Comparison of ENCODE assay signal across 30 cellular contexts in genomic region chr3:12773030-12773723, GRCh38. TPM values are rescaled to one million over a fixed set of nuclear protein-coding genes. Genes with fewer than 3 reads are reported as not detected.
"Had no signal": no experiment of that assay in that cellular context is flagged by ENCODE, and none has a peak within 500 bp of the region (broad histone marks: within the 10 kb centered on the region; RNA-seq: fewer than 3 reads in every experiment).

No MANE protein-coding gene starts in this region.

- H3K4me3 ChIP-seq: esophagus squamous epithelium, heart right ventricle, left lung, lower lobe of right lung, mucosa of descending colon, right lobe of liver, stomach, thyroid gland, upper lobe of left lung had no signal

- H3K36me3 Mint-ChIP-seq: activated naive CD8-positive, alpha-beta T cell treated with anti-CD3 and anti-CD28 coated beads, Interleukin-2, amount 10 ng/mL, durations not matched to agents 7 days and 5 days had no signal

- DNase-seq: activated CD4-positive, alpha-beta T cell treated with anti-CD3 and anti-CD28 coated beads for 4 hours; activated CD4-positive, alpha-beta T cell treated with anti-CD3 and anti-CD28 coated beads, Interleukin-2, amount 50 U/mL, for 4 hours; activated effector memory CD4-positive, alpha-beta T cell treated with anti-CD3 and anti-CD28 coated beads, Interleukin-2, amount 50 U/mL, for 16 hours; activated naive CD4-positive, alpha-beta T cell treated with anti-CD3 and anti-CD28 coated beads for 36 hours; activated naive CD8-positive, alpha-beta T cell treated with anti-CD3 and anti-CD28 coated beads, Interleukin-2, amount 10 ng/mL, durations not matched to agents 7 days and 5 days; amygdala; caudate nucleus; esophagus squamous epithelium; foreskin melanocyte; heart right ventricle; kidney glomerular epithelial cell; left lung; lower lobe of right lung; mucosa of descending colon; nephron progenitor cell; right lobe of liver; stimulated activated CD4-positive, alpha-beta T cell treated with anti-CD3 and anti-CD28 coated beads, Interleukin-12 subunit alpha, Interleukin-12 subunit beta, amount 100 ng/mL, for 4 hours; stimulated activated CD4-positive, alpha-beta T cell treated with anti-CD3 and anti-CD28 coated beads, Interleukin-4, amount 100 ng/mL, for 1 hour; stomach; thyroid gland; upper lobe of left lung had no signal

- H3K36me3 ChIP-seq: esophagus squamous epithelium, heart right ventricle, left lung, lower lobe of right lung, neutrophil, right lobe of liver, stomach, thyroid gland, upper lobe of left lung had no signal

- H3K27me3 ChIP-seq: esophagus squamous epithelium, left lung, right lobe of liver, thyroid gland, upper lobe of left lung had no signal

- H3K4me1 ChIP-seq: esophagus squamous epithelium, left lung, lower lobe of right lung, right lobe of liver, stomach, thyroid gland, upper lobe of left lung had no signal

- H3K27ac ChIP-seq: epithelial cell of prostate, esophagus squamous epithelium, heart right ventricle, left lung, lower lobe of right lung, neutrophil, right lobe of liver, stomach, thyroid gland, upper lobe of left lung, VCaP had no signal

- H3K9me3 ChIP-seq: esophagus squamous epithelium, heart right ventricle, left lung, lower lobe of right lung, mucosa of descending colon, neutrophil, right lobe of liver, stomach, thyroid gland, upper lobe of left lung had no signal

- H3K4me3 Mint-ChIP-seq: activated naive CD4-positive, alpha-beta T cell treated with anti-CD3 and anti-CD28 coated beads for 36 hours; activated naive CD8-positive, alpha-beta T cell treated with anti-CD3 and anti-CD28 coated beads, Interleukin-2, amount 10 ng/mL, durations not matched to agents 7 days and 5 days; activated T-helper 1 cell treated with anti-CD3 and anti-CD28 coated beads, Interleukin-12 subunit alpha, Interleukin-12 subunit beta, Interleukin-2, Interleukin-4 antibody, amounts not matched to agents 30 ng/mL and 10 ng/mL and 1 ng/mL, durations not matched to agents 14 hours and 24 hours and 36 hours; nephron progenitor cell had no signal

- H3K9me3 Mint-ChIP-seq: activated naive CD4-positive, alpha-beta T cell treated with anti-CD3 and anti-CD28 coated beads for 36 hours; activated naive CD8-positive, alpha-beta T cell treated with anti-CD3 and anti-CD28 coated beads, Interleukin-2, amount 10 ng/mL, durations not matched to agents 7 days and 5 days; activated T-helper 1 cell treated with anti-CD3 and anti-CD28 coated beads, Interleukin-12 subunit alpha, Interleukin-12 subunit beta, Interleukin-2, Interleukin-4 antibody, amounts not matched to agents 30 ng/mL and 10 ng/mL and 1 ng/mL, durations not matched to agents 14 hours and 24 hours and 36 hours had no signal

- H3K27ac Mint-ChIP-seq: activated naive CD4-positive, alpha-beta T cell treated with anti-CD3 and anti-CD28 coated beads for 36 hours; activated naive CD8-positive, alpha-beta T cell treated with anti-CD3 and anti-CD28 coated beads, Interleukin-2, amount 10 ng/mL, durations not matched to agents 7 days and 5 days; activated T-helper 1 cell treated with anti-CD3 and anti-CD28 coated beads, Interleukin-12 subunit alpha, Interleukin-12 subunit beta, Interleukin-2, Interleukin-4 antibody, amounts not matched to agents 30 ng/mL and 10 ng/mL and 1 ng/mL, durations not matched to agents 14 hours and 24 hours and 36 hours; nephron progenitor cell; progenitor cell of endocrine pancreas had no signal

RNA-seq across cellular contexts. Expression of gene TMEM40, which starts 14.1 kb away (rescaled TPM):
- total RNA-seq: activated naive CD4-positive, alpha-beta T cell treated with anti-CD3 and anti-CD28 coated beads for 36 hours; activated naive CD8-positive, alpha-beta T cell treated with anti-CD3 and anti-CD28 coated beads, Interleukin-2, amount 10 ng/mL, durations not matched to agents 7 days and 5 days; activated T-helper 1 cell treated with anti-CD3 and anti-CD28 coated beads, Interleukin-12 subunit alpha, Interleukin-12 subunit beta, Interleukin-2, Interleukin-4 antibody, amounts not matched to agents 30 ng/mL and 10 ng/mL and 1 ng/mL, durations not matched to agents 14 hours and 24 hours and 36 hours; glomerular endothelial cell; mesenteric fat pad; mucosa of descending colon; myocyte; progenitor cell of endocrine pancreas; stomach; T-helper 1 cell treated with Interleukin-12 subunit alpha and Interleukin-12 subunit beta and Interleukin-4 antibody, amounts not matched to agents 30 ng/mL and 1 ng/mL, for 36 hours; thyroid gland had no signal
